ENCODE assay signal across 8 cellular contexts in genomic region chr5:181173027-181173419, GRCh38. TPM values are rescaled to one million over a fixed set of nuclear protein-coding genes. Genes with fewer than 3 reads are reported as not detected.
DNase-seq lines count a peak whose midpoint lies in the region; ATAC-seq and TF ChIP-seq lines count a peak whose summit lies in the region.

No MANE protein-coding gene starts in this region.

- peak; percentile 31 to 49 for DNase-seq in activated T-cell treated with anti-CD3 and anti-CD28 coated beads, Interleukin-2, amount 50 U/mL, for 72 hours
- no peak for DNase-seq in NCI-H526 treated with DMSO at 0.1 percent for 48 hours (lab: John Stamatoyannopoulos, UW)
- no peak for DNase-seq in NCI-H187 treated with DMSO at 0.1 percent for 48 hours (lab: John Stamatoyannopoulos, UW)
- DNase-seq in stimulated activated CD4-positive, alpha-beta T cell treated with anti-CD3 and anti-CD28 coated beads, Interleukin-1b, Interleukin-23, amount 100 ng/mL, for 48 hours = no peak
- no peak for DNase-seq in stimulated activated CD4-positive, alpha-beta T cell treated with anti-CD3 and anti-CD28 coated beads, Interleukin-12 subunit alpha, Interleukin-12 subunit beta, amount 100 ng/mL, for 4 hours

- H3K36me3 Mint-ChIP-seq in activated T-cell treated with anti-CD3 and anti-CD28 coated beads, Interleukin-2, amount 50 U/mL, for 72 hours (ENCODE audit: insufficient read depth in 2 of 2) = peaks cover 2% of the 10 kb centered on the region in 2 donors
- H3K36me3 Mint-ChIP-seq in nephron (ENCODE audit: low read depth) = no peaks in the 10 kb centered on the region

- no peaks in the 10 kb centered on the region for H3K9me3 Mint-ChIP-seq in activated T-cell treated with anti-CD3 and anti-CD28 coated beads, Interleukin-2, amount 50 U/mL, for 72 hours
- H3K9me3 Mint-ChIP-seq in nephron = peaks cover 3% of the 10 kb centered on the region

- ATAC-seq in GM18868 (IDR thresholded peaks at IDR 0.05; ENCODE audit: unreplicated experiment) (peak; percentile 36), HG03135 (IDR thresholded peaks at IDR 0.05; ENCODE audit: unreplicated experiment) (peak; percentile 19)
- peak; percentile 51 to 52 for ATAC-seq in activated T-cell treated with anti-CD3 and anti-CD28 coated beads, Interleukin-2, amount 50 U/mL, for 72 hours (replicated peaks in 1 of 2)

- peaks cover 21% of the 10 kb centered on the region for H3K27me3 Mint-ChIP-seq in activated T-cell treated with anti-CD3 and anti-CD28 coated beads, Interleukin-2, amount 50 U/mL, for 72 hours (ENCODE audit: low read depth)
- H3K27me3 Mint-ChIP-seq in nephron (ENCODE audit: low read depth) = peaks cover 93% of the 10 kb centered on the region

- peak overlapping the region; percentile 91 for H3K27ac Mint-ChIP-seq in activated T-cell treated with anti-CD3 and anti-CD28 coated beads, Interleukin-2, amount 50 U/mL, for 72 hours
- H3K27ac Mint-ChIP-seq in nephron = no peak overlapping the region

- peaks cover 63% of the 10 kb centered on the region for H3K4me1 Mint-ChIP-seq in activated T-cell treated with anti-CD3 and anti-CD28 coated beads, Interleukin-2, amount 50 U/mL, for 72 hours (ENCODE audit: low read depth)
- peaks cover 28% of the 10 kb centered on the region for H3K4me1 Mint-ChIP-seq in nephron

- H3K4me3 Mint-ChIP-seq in activated T-cell treated with anti-CD3 and anti-CD28 coated beads, Interleukin-2, amount 50 U/mL, for 72 hours = peak overlapping the region; percentile 93 to 96
- H3K4me3 Mint-ChIP-seq in nephron = peak overlapping the region; percentile 5 to 23 (median 11)

- TF ChIP-seq CTCF in nephron (IDR thresholded peaks at IDR 0.05; ENCODE audit: unreplicated experiment in 3 of 3) = no peak

RNA-seq across cellular contexts. Expression of gene OR2V2, which starts 25.6 kb away (rescaled TPM):
- total RNA-seq in activated T-cell treated with anti-CD3 and anti-CD28 coated beads, Interleukin-2, amount 50 U/mL, for 72 hours = not detected

RNA-seq across cellular contexts. Expression of gene TRIM7, which starts 32.0 kb away (rescaled TPM):
- 1 to 10 TPM; 2.4 to 2.9 TPM for total RNA-seq in activated T-cell treated with anti-CD3 and anti-CD28 coated beads, Interleukin-2, amount 50 U/mL, for 72 hours

RNA-seq across cellular contexts. Expression of gene OR2V1, which starts 42.1 kb away (rescaled TPM):
- total RNA-seq in activated T-cell treated with anti-CD3 and anti-CD28 coated beads, Interleukin-2, amount 50 U/mL, for 72 hours = not detected

RNA-seq across cellular contexts. Expression of gene TRIM41, which starts 50.1 kb away (rescaled TPM):
- total RNA-seq in activated T-cell treated with anti-CD3 and anti-CD28 coated beads, Interleukin-2, amount 50 U/mL, for 72 hours = 10 to 100 TPM; 42.1 to 52.1 TPM

Comparison
In these comparisons a context has a peak if more than half of its experiments do, and no peak if none do; other contexts are left out.
1. DNase-seq: peak in activated T-cell treated with anti-CD3 and anti-CD28 coated beads, Interleukin-2, amount 50 U/mL, for 72 hours (2 of 2); none in NCI-H526 treated with DMSO at 0.1 percent for 48 hours (single experiment), NCI-H187 treated with DMSO at 0.1 percent for 48 hours (single experiment), stimulated activated CD4-positive, alpha-beta T cell treated with anti-CD3 and anti-CD28 coated beads, Interleukin-1b, Interleukin-23, amount 100 ng/mL, for 48 hours (single experiment) and stimulated activated CD4-positive, alpha-beta T cell treated with anti-CD3 and anti-CD28 coated beads, Interleukin-12 subunit alpha, Interleukin-12 subunit beta, amount 100 ng/mL, for 4 hours (single experiment).
2. Peak in every context shown above with its lines, with median percentiles within 50 percentile points of each other: ATAC-seq.